ENCODE assay signal across 8 cellular contexts in genomic region chr20:46689754-46690085, GRCh38. TPM values are rescaled to one million over a fixed set of nuclear protein-coding genes. Genes with fewer than 3 reads are reported as not detected.
DNase-seq lines count a peak whose midpoint lies in the region; ATAC-seq and TF ChIP-seq lines count a peak whose summit lies in the region.

No MANE protein-coding gene starts in this region.

- peak overlapping the region; percentile 88 for H3K9ac ChIP-seq in skeletal muscle satellite cell (ENCODE audit: low read depth, low read length)

- H3K36me3 ChIP-seq in skeletal muscle satellite cell (ENCODE audit: insufficient read depth, low read length) = peaks cover 13% of the 10 kb centered on the region

- peak overlapping the region; percentile 55 for H3K4me3 ChIP-seq in fibroblast of villous mesenchyme (ENCODE audit: low read depth, low read length)
- peak overlapping the region; percentile 70 for H3K4me3 ChIP-seq in skeletal muscle satellite cell (ENCODE audit: low read length)

- TF ChIP-seq CTCF in VCaP (conservative IDR thresholded peaks at IDR 0.05) (no peak), fibroblast of villous mesenchyme (IDR thresholded peaks at IDR 0.05; ENCODE audit: insufficient read depth, low read depth, low read length) (no peak)

- intact Hi-C loops in sciatic nerve (cut with DNase I) = loop anchor here (10.0 kb wide), 1 partner anchor 145 kb away; no protein-coding TSS in a partner anchor

- H3K27me3 ChIP-seq in skeletal muscle satellite cell (ENCODE audit: control insufficient read depth, insufficient read depth, low read length) = no peaks in the 10 kb centered on the region

- no peak for DNase-seq in fibroblast of villous mesenchyme (ENCODE audit: low read depth)
- DNase-seq in sciatic nerve (ENCODE audit: low spot score) = no peak
- DNase-seq in middle frontal gyrus (ENCODE audit: extremely low spot score, low spot score) = no peak
- no peak for DNase-seq in epidermal melanocyte (ENCODE audit: insufficient read length, low spot score)
- DNase-seq in C1 segment of cervical spinal cord (lab: John Stamatoyannopoulos, UW) = no peak

- H3K4me1 ChIP-seq in skeletal muscle satellite cell (ENCODE audit: control insufficient read depth, insufficient read depth, low read length) = peaks cover 7% of the 10 kb centered on the region

- peak overlapping the region; percentile 97 for H3K27ac ChIP-seq in VCaP

- H3K4me2 ChIP-seq in skeletal muscle satellite cell (ENCODE audit: low read length) = peak overlapping the region; percentile 90

- H3K9me3 ChIP-seq in skeletal muscle satellite cell (replicated peaks; ENCODE audit: low read length) = no peaks in the 10 kb centered on the region

- ATAC-seq in GM19395 (IDR thresholded peaks at IDR 0.05; ENCODE audit: unreplicated experiment) (peak; percentile 4), sciatic nerve (no peak)

RNA-seq across cellular contexts. Expression of gene TP53RK, which starts 0.5 kb away (rescaled TPM):
- total RNA-seq in fibroblast of villous mesenchyme (23.2 and 26.3 TPM in 2 replicates), sciatic nerve (10.4 TPM)
- total RNA-seq in skeletal muscle satellite cell (2012; rRNA removed) = 18.5 and 20.3 TPM in 2 replicates

RNA-seq across cellular contexts. Expression of gene SLC2A10, which starts 19.7 kb away (rescaled TPM):
- total RNA-seq in fibroblast of villous mesenchyme = 45.4 and 52.7 TPM in 2 replicates
- total RNA-seq in skeletal muscle satellite cell (2012; rRNA removed) = 13.9 and 15.3 TPM in 2 replicates
- 14.7 TPM for total RNA-seq in sciatic nerve

RNA-seq across cellular contexts. Expression of gene SLC13A3, which starts 38.5 kb away (rescaled TPM):
- total RNA-seq in fibroblast of villous mesenchyme (1.6 and 4.3 TPM in 2 replicates), sciatic nerve (21.0 TPM)
- 1.3 and 2.5 TPM in 2 replicates for total RNA-seq in skeletal muscle satellite cell (2012; rRNA removed)
